Comparison of ENCODE assay signal across 19 cellular contexts in genomic region chr12:68425998-68426397, GRCh38.
DNase-seq lines count a peak whose midpoint lies in the region; ATAC-seq, FAIRE-seq and TF ChIP-seq lines count a peak whose summit lies in the region.
"Had no signal": no experiment of that assay in that cellular context is flagged by ENCODE, and none has a peak within 500 bp of the region (broad histone marks: within the 10 kb centered on the region; RNA-seq: fewer than 3 reads in every experiment).

No MANE protein-coding gene starts in this region.

- 57% methylated on average over 2 of the region's 2 CpGs for WGBS in HepG2 (ENCODE audit: low lambda C conversion rate)
- 80% methylated on average over 1 of the region's 2 CpGs for WGBS in right lobe of liver (ENCODE audit: insufficient coverage, low coverage, low lambda C conversion rate, missing lambda C conversion rate)

- no peak for TF ChIP-seq POLR2A in HepG2 (IDR thresholded peaks at IDR 0.05; ENCODE audit: insufficient read depth in 1 of 2, low read depth in 2 of 2, low read length in 2 of 2)
- no peak for TF ChIP-seq POLR2A in right lobe of liver (IDR thresholded peaks at IDR 0.05)

- TF ChIP-seq CTCF in HepG2 (CRISPR knock-in tag; IDR thresholded peaks at IDR 0.05) (no peak), right lobe of liver (IDR thresholded peaks at IDR 0.05) (no peak), foreskin fibroblast (IDR thresholded peaks at IDR 0.05; ENCODE audit: low read depth, low read length) (no peak)

- ATAC-seq in HepG2 (no peak), right lobe of liver (no peak), HG03196 (IDR thresholded peaks at IDR 0.05; ENCODE audit: unreplicated experiment) (no peak)
- ATAC-seq: activated CD8-positive, alpha-beta T cell treated with anti-CD3 and anti-CD28 coated beads, Interleukin-2, amount 10 ng/mL, durations not matched to agents 7 days and 5 days; stimulated activated naive CD8-positive, alpha-beta T cell treated with anti-CD3 and anti-CD28 coated beads, Interleukin-15, Interleukin-2, amounts not matched to agents 100 U/mL and 50 U/mL, for 24 hours had no signal

- H3K36me3 ChIP-seq in HepG2 (replicated peaks in 1 of 2; ENCODE audit: control insufficient read depth in 1 of 2, insufficient read depth in 2 of 2, low read length in 2 of 2) (no peaks in the 10 kb centered on the region), right lobe of liver (no peaks in the 10 kb centered on the region)
- H3K36me3 ChIP-seq: colonic mucosa, upper lobe of left lung had no signal

- no peak for DNase-seq in HepG2 (ENCODE audit: low spot score)
- DNase-seq in right lobe of liver = no peak
- DNase-seq in astrocyte of the hippocampus (ENCODE audit: low read depth, low spot score) = peak; percentile 81
- DNase-seq in foreskin fibroblast = peak; percentile 62 to 67
- DNase-seq in NCI-H146 (lab: John Stamatoyannopoulos, UW) = no peak
- no peak for DNase-seq in anterior cingulate cortex (lab: John Stamatoyannopoulos, UW)
- no peak for DNase-seq in HPDE6-E6E7 (ENCODE audit: extremely low spot score)
- DNase-seq: activated B cell treated with CpG ODN at 0.5 μM for 24 hours; activated CD8-positive, alpha-beta T cell treated with anti-CD3 and anti-CD28 coated beads, Interleukin-2, amount 10 ng/mL, durations not matched to agents 7 days and 5 days; colonic mucosa; kidney glomerular epithelial cell; MM.1S; NCI-H187 treated with DMSO at 0.1 percent for 48 hours; NCI-H510A; SHP77 treated with DMSO at 0.1 percent for 48 hours; stimulated activated naive CD8-positive, alpha-beta T cell treated with anti-CD3 and anti-CD28 coated beads, Interleukin-15, Interleukin-2, amounts not matched to agents 100 U/mL and 50 U/mL, for 24 hours; T-helper 2 cell; upper lobe of left lung had no signal

- H4K20me1 ChIP-seq in HepG2 (ENCODE audit: insufficient read depth, low read length) = no peaks in the 10 kb centered on the region

- no peak overlapping the region for H3K9ac ChIP-seq in HepG2 (ENCODE audit: insufficient read depth, low read depth, low read length)

- CTCF ChIA-PET in HepG2 (lab: Yijun Ruan, JAX; ENCODE audit: low intra/inter-chr PET ratio, low total read pairs) = no interaction called here

- H3K4me3 ChIP-seq in HepG2 (replicated peaks in 1 of 3; ENCODE audit: insufficient read depth in 1 of 3, low read depth in 2 of 3, low read length in 3 of 3) = no peak overlapping the region
- no peak overlapping the region for H3K4me3 ChIP-seq in right lobe of liver
- H3K4me3 ChIP-seq in foreskin fibroblast (ENCODE audit: low read depth in 1 of 2, low read length in 2 of 2) = no peak overlapping the region
- H3K4me3 ChIP-seq: colonic mucosa, upper lobe of left lung had no signal

- intact Hi-C loops in HepG2 (cut with micrococcal nuclease; ENCODE audit: unreplicated experiment) (no loop called here), right lobe of liver (cut with DNase I) (no loop called here)

- FAIRE-seq in HepG2 (lab: Jason Lieb, UNC) = no peak

- no peaks in the 10 kb centered on the region for H3K9me3 ChIP-seq in HepG2 (ENCODE audit: low read length)
- no peaks in the 10 kb centered on the region for H3K9me3 ChIP-seq in right lobe of liver
- H3K9me3 ChIP-seq: colonic mucosa, upper lobe of left lung had no signal

- H3K27me3 ChIP-seq in HepG2 (ENCODE audit: control insufficient read depth in 1 of 2, insufficient read depth in 2 of 2, low read length in 2 of 2) (no peaks in the 10 kb centered on the region), right lobe of liver (no peaks in the 10 kb centered on the region)
- H3K27me3 ChIP-seq: colonic mucosa, upper lobe of left lung had no signal

- no peak for TF ChIP-seq RAD21 in HepG2 (CRISPR knock-in tag; IDR thresholded peaks at IDR 0.05)

- in situ Hi-C loops in HepG2 (cut with HindIII; ENCODE audit: extremely low pct_ligation_motif_present, low pct_unique_long_range_greater_than_20kb) = no loop called here

- 0 out of 2 replicates have a peak, but pooled peaks cover 8% of the 10 kb centered on the region for H3K4me1 ChIP-seq in HepG2 (ENCODE audit: insufficient read depth, low read length)
- no peaks in the 10 kb centered on the region for H3K4me1 ChIP-seq in right lobe of liver
- H3K4me1 ChIP-seq: colonic mucosa had no signal

- H3K79me2 ChIP-seq in HepG2 (ENCODE audit: insufficient read depth, low read length) = no peaks in the 10 kb centered on the region

- POLR2A ChIA-PET in HepG2 (lab: Yijun Ruan, JAX) = no interaction called here

- H3K4me2 ChIP-seq in HepG2 (ENCODE audit: low read depth, low read length) = no peak overlapping the region

- TF ChIP-seq EP300 in HepG2 (IDR thresholded peaks at IDR 0.05; ENCODE audit: low read depth in 2 of 2, low read length in 2 of 2) = no peak
- TF ChIP-seq EP300 in HepG2 (CRISPR knock-in tag; IDR thresholded peaks at IDR 0.05; ENCODE audit: borderline replicate concordance) = no peak

- BruUV-seq in HepG2 (replicated peaks; lab: Mats Ljungman, UMichigan) = no TSS peak

- H3K27ac ChIP-seq in HepG2 (ENCODE audit: extremely low read length, insufficient read depth, low read length) = no peak overlapping the region
- no peak overlapping the region for H3K27ac ChIP-seq in right lobe of liver
- H3K27ac ChIP-seq: colonic mucosa, upper lobe of left lung had no signal

- H2AFZ ChIP-seq in HepG2 (ENCODE audit: low read length) = no peak overlapping the region

TF ChIP-seq in HepG2, 621 proteins besides CTCF, POLR2A, EP300 and RAD21:
- TF ChIP-seq HMGXB4 (CRISPR knock-in tag; IDR thresholded peaks at IDR 0.05; ENCODE audit: borderline replicate concordance in 1 of 2, low read depth in 1 of 2) = no peak
- no peak for TF ChIP-seq SRSF4 (IDR thresholded peaks at IDR 0.05; ENCODE audit: low read depth, low read length, poor library complexity, severe bottlenecking)
- 0 out of 2 replicates have a peak, but pooled peaks have one; percentile 15 for TF ChIP-seq CREB1 (IDR thresholded peaks at IDR 0.05)
- TF ChIP-seq CREB1 (CRISPR knock-in tag; IDR thresholded peaks at IDR 0.05) = no peak
- no peak for TF ChIP-seq CHCHD3 (CRISPR knock-in tag; IDR thresholded peaks at IDR 0.05)
- TF ChIP-seq ZNF839 (CRISPR knock-in tag; IDR thresholded peaks at IDR 0.05; ENCODE audit: borderline replicate concordance) = no peak

Comparison
In these comparisons a context has a peak if more than half of its experiments do, and no peak if none do; other contexts are left out.
1. DNase-seq: peak in astrocyte of the hippocampus (single experiment) and foreskin fibroblast (2 of 2); none in HepG2 (single experiment), right lobe of liver (0 of 3), NCI-H146 (single experiment), anterior cingulate cortex (0 of 58) and HPDE6-E6E7 (single experiment).